8 cellular contexts compared by ENCODE assay signal in genomic region chr17:37490638-37491614, GRCh38. TPM values are rescaled to one million over a fixed set of nuclear protein-coding genes. Genes with fewer than 3 reads are reported as not detected.
DNase-seq lines count a peak whose midpoint lies in the region; ATAC-seq and TF ChIP-seq lines count a peak whose summit lies in the region.

No MANE protein-coding gene starts in this region.

- 18% methylated on average over 24 of the region's 24 CpGs for WGBS in suprapubic skin

- H3K27me3 Mint-ChIP-seq in T-helper 17 cell: no peaks in the 10 kb centered on the region

- H3K27ac ChIP-seq in C4-2B (peak overlapping the region; percentile 98), suprapubic skin (peak overlapping the region; percentile 99)
- no peak overlapping the region for H3K27ac ChIP-seq in effector memory CD4-positive, alpha-beta T cell (ENCODE audit: insufficient read depth, low read length, poor library complexity, severe bottlenecking)

- no peak for TF ChIP-seq POLR2A in suprapubic skin (IDR thresholded peaks at IDR 0.05)

- H3K4me1 Mint-ChIP-seq in T-helper 17 cell: peaks cover 20% of the 10 kb centered on the region

- H3K4me3 ChIP-seq in effector memory CD4-positive, alpha-beta T cell (ENCODE audit: insufficient read depth, low read depth, low read length, poor library complexity, severe bottlenecking): peak overlapping the region; percentile 48
- peak overlapping the region; percentile 93 for H3K4me3 ChIP-seq in suprapubic skin

- peaks cover 8% of the 10 kb centered on the region for H3K4me1 ChIP-seq in effector memory CD4-positive, alpha-beta T cell (ENCODE audit: control insufficient read depth, insufficient read depth, low read length, poor library complexity, severe bottlenecking)
- peaks cover 70% of the 10 kb centered on the region for H3K4me1 ChIP-seq in suprapubic skin

- ATAC-seq in T-helper 17 cell (no peak), HG03196 (IDR thresholded peaks at IDR 0.05; ENCODE audit: unreplicated experiment) (no peak), GM19395 (IDR thresholded peaks at IDR 0.05; ENCODE audit: unreplicated experiment) (no peak)

- TF ChIP-seq CTCF in C4-2B (conservative IDR thresholded peaks at IDR 0.05) (no peak), suprapubic skin (IDR thresholded peaks at IDR 0.05) (no peak)

- no peak for TF ChIP-seq EP300 in suprapubic skin (IDR thresholded peaks at IDR 0.05)

- H3K9me3 ChIP-seq in T-helper 17 cell (ENCODE audit: control insufficient read depth, low read length, poor library complexity, severe bottlenecking): no peaks in the 10 kb centered on the region
- H3K9me3 ChIP-seq in effector memory CD4-positive, alpha-beta T cell (ENCODE audit: control insufficient read depth, low read length): no peaks in the 10 kb centered on the region
- H3K9me3 ChIP-seq in suprapubic skin: no peaks in the 10 kb centered on the region

- peaks cover 2% of the 10 kb centered on the region for H3K36me3 Mint-ChIP-seq in T-helper 17 cell (ENCODE audit: low read depth)

- peak overlapping the region; percentile 98 for H3K4me3 Mint-ChIP-seq in T-helper 17 cell

- peak; percentile 70 for DNase-seq in HK-2 (ENCODE audit: unreplicated experiment)
- no peak for DNase-seq in T-helper 17 cell
- DNase-seq in effector memory CD4-positive, alpha-beta T cell: no peak
- DNase-seq in medulla oblongata (ENCODE audit: extremely low spot score): peak; percentile 65
- DNase-seq in suprapubic skin (ENCODE audit: low spot score in 2 of 2): peak in 1 of 2 donors; percentile 74

- H3K27ac Mint-ChIP-seq in T-helper 17 cell: peak overlapping the region; percentile 93

- H3K27me3 ChIP-seq in effector memory CD4-positive, alpha-beta T cell (replicated peaks; ENCODE audit: control insufficient read depth, insufficient read depth, low read length, poor library complexity, severe bottlenecking): no peaks in the 10 kb centered on the region
- no peaks in the 10 kb centered on the region for H3K27me3 ChIP-seq in suprapubic skin

- H3K36me3 ChIP-seq in effector memory CD4-positive, alpha-beta T cell (ENCODE audit: control insufficient read depth, insufficient read depth, low read length): no peaks in the 10 kb centered on the region
- H3K36me3 ChIP-seq in suprapubic skin: no peaks in the 10 kb centered on the region

RNA-seq across cellular contexts. Expression of gene DUSP14, which starts 1.2 kb away (rescaled TPM):
- total RNA-seq in T-helper 17 cell (1 to 10 TPM; 3.9 to 4.4 TPM), suprapubic skin (100 to 1,000 TPM in 1 of 4 donors, 10 to 100 TPM in 3; 31.4 to 107 (median 68.5) TPM)

Comparison
In these comparisons a context has a peak if more than half of its experiments do, and no peak if none do; other contexts are left out.
1. DNase-seq: peak in HK-2 (single experiment) and medulla oblongata (single experiment); none in T-helper 17 cell (0 of 3) and effector memory CD4-positive, alpha-beta T cell (0 of 3).
2. RNA of gene DUSP14, which starts 1.2 kb away (total RNA-seq): 31.4 to 107 TPM in suprapubic skin; 3.9 to 4.4 TPM in T-helper 17 cell; every median in the first group is over 4 times any median in the second.